8 cellular contexts compared by ENCODE assay signal in genomic region chr6:127117979-127118504, GRCh38. TPM values are rescaled to one million over a fixed set of nuclear protein-coding genes. Genes with fewer than 3 reads are reported as not detected.
DNase-seq lines count a peak whose midpoint lies in the region; ATAC-seq and TF ChIP-seq lines count a peak whose summit lies in the region.

No MANE protein-coding gene starts in this region.

- TF ChIP-seq EP300 in stomach (IDR thresholded peaks at IDR 0.05) = no peak

- intact Hi-C loops in stomach (cut with DNase I; ENCODE audit: low total_unique reads) = no loop called here

- H3K27ac ChIP-seq in stomach = peak overlapping the region in 4 of 5 donors; percentile 77 to 89 (median 84)

- 1 to 2% (median 1%) methylated on average over 17 to 29 of the region's 29 CpGs for WGBS in stomach, 5 donors

- peaks cover 23 to 46% (median 37%) of the 10 kb centered on the region in 4 donors for H3K4me1 ChIP-seq in stomach

- no peak for ATAC-seq in activated T-helper 17 cell treated with anti-CD3 and anti-CD28 coated beads, Interleukin-2, amount 50 U/mL, for 72 hours (replicated peaks)

- no peak overlapping the region for H3K27ac Mint-ChIP-seq in T-helper 2 cell treated with Interferon-gamma antibody and Interleukin-4, amounts not matched to agents 5 μg/mL and 100 μg/mL, for 36 hours
- no peak overlapping the region for H3K27ac Mint-ChIP-seq in activated T-helper 17 cell treated with anti-CD3 and anti-CD28 coated beads, Interleukin-2, amount 50 U/mL, for 72 hours

- TF ChIP-seq CTCF in stomach (IDR thresholded peaks at IDR 0.05) = no peak

- H3K36me3 ChIP-seq in stomach = no peaks in the 10 kb centered on the region

- H3K27me3 Mint-ChIP-seq in T-helper 2 cell treated with Interferon-gamma antibody and Interleukin-4, amounts not matched to agents 5 μg/mL and 100 μg/mL, for 36 hours (ENCODE audit: low read depth) = peaks cover 72% of the 10 kb centered on the region
- H3K27me3 Mint-ChIP-seq in activated T-helper 17 cell treated with anti-CD3 and anti-CD28 coated beads, Interleukin-2, amount 50 U/mL, for 72 hours = peaks cover 51% of the 10 kb centered on the region

- peaks cover 10 to 65% (median 46%) of the 10 kb centered on the region in 3 donors for H3K27me3 ChIP-seq in stomach

- no peak for DNase-seq in T-helper 2 cell treated with Interferon-gamma antibody and Interleukin-4, amounts not matched to agents 5 μg/mL and 100 μg/mL, for 36 hours (ENCODE audit: low spot score)
- DNase-seq in T-helper 2 cell = no peak
- peak; percentile 27 for DNase-seq in iPS-NIHi7 (ENCODE audit: extremely low spot score)
- no peak for DNase-seq in stomach
- DNase-seq in stimulated activated CD4-positive, alpha-beta T cell treated with anti-CD3 and anti-CD28 coated beads, Interleukin-2, amount 100 ng/mL, for 48 hours = no peak
- no peak for DNase-seq in SHP77 (lab: John Stamatoyannopoulos, UW)
- no peak for DNase-seq in occipital lobe (lab: John Stamatoyannopoulos, UW)

- H3K4me1 Mint-ChIP-seq in T-helper 2 cell treated with Interferon-gamma antibody and Interleukin-4, amounts not matched to agents 5 μg/mL and 100 μg/mL, for 36 hours (ENCODE audit: low read depth) = peaks cover 9% of the 10 kb centered on the region
- peaks cover 3% of the 10 kb centered on the region for H3K4me1 Mint-ChIP-seq in activated T-helper 17 cell treated with anti-CD3 and anti-CD28 coated beads, Interleukin-2, amount 50 U/mL, for 72 hours

- peak overlapping the region; percentile 57 to 61 (median 60) for H3K4me3 ChIP-seq in stomach

- no peaks in the 10 kb centered on the region for H3K9me3 ChIP-seq in stomach

- no peak for TF ChIP-seq POLR2A in stomach (IDR thresholded peaks at IDR 0.05)

- peak overlapping the region; percentile 59 for H3K4me3 Mint-ChIP-seq in T-helper 2 cell treated with Interferon-gamma antibody and Interleukin-4, amounts not matched to agents 5 μg/mL and 100 μg/mL, for 36 hours
- H3K4me3 Mint-ChIP-seq in activated T-helper 17 cell treated with anti-CD3 and anti-CD28 coated beads, Interleukin-2, amount 50 U/mL, for 72 hours = peak overlapping the region; percentile 29

- no peaks in the 10 kb centered on the region for H3K36me3 Mint-ChIP-seq in T-helper 2 cell treated with Interferon-gamma antibody and Interleukin-4, amounts not matched to agents 5 μg/mL and 100 μg/mL, for 36 hours (ENCODE audit: low read depth)
- no peaks in the 10 kb centered on the region for H3K36me3 Mint-ChIP-seq in activated T-helper 17 cell treated with anti-CD3 and anti-CD28 coated beads, Interleukin-2, amount 50 U/mL, for 72 hours (ENCODE audit: low read depth)

- H3K9me3 Mint-ChIP-seq in T-helper 2 cell treated with Interferon-gamma antibody and Interleukin-4, amounts not matched to agents 5 μg/mL and 100 μg/mL, for 36 hours = no peaks in the 10 kb centered on the region
- no peaks in the 10 kb centered on the region for H3K9me3 Mint-ChIP-seq in activated T-helper 17 cell treated with anti-CD3 and anti-CD28 coated beads, Interleukin-2, amount 50 U/mL, for 72 hours

RNA-seq across cellular contexts. Expression of gene RSPO3, which starts 0.4 kb away (rescaled TPM):
- total RNA-seq in activated T-helper 17 cell treated with anti-CD3 and anti-CD28 coated beads, Interleukin-2, amount 50 U/mL, for 72 hours = not detected
- 10 to 100 TPM in 1 of 5 donors, 1 to 10 TPM in 4; 2.0 to 59.5 (median 8.4) TPM for total RNA-seq in stomach
- 10 to 100 TPM in 1 of 3 donors, 1 to 10 TPM in 2; 4.9 to 15.4 (median 5.2) TPM for polyA plus RNA-seq in stomach
- 44.1 TPM for total RNA-seq in occipital lobe
